In genomic region chr1:180928272-180929230, GRCh38 we compare ENCODE assay signal across 12 cellular contexts. TPM values are rescaled to one million over a fixed set of nuclear protein-coding genes. Genes with fewer than 3 reads are reported as not detected.
DNase-seq lines count a peak whose midpoint lies in the region; ATAC-seq and TF ChIP-seq lines count a peak whose summit lies in the region.
"Had no signal": no experiment of that assay in that cellular context is flagged by ENCODE, and none has a peak within 500 bp of the region (broad histone marks: within the 10 kb centered on the region; RNA-seq: fewer than 3 reads in every experiment).

No MANE protein-coding gene starts in this region.

- H3K4me3 ChIP-seq in SK-N-SH (ENCODE audit: low read depth in 2 of 2, low read length in 1 of 2) (no peak overlapping the region), heart right ventricle (no peak overlapping the region), uterus (no peak overlapping the region), PC-3 (ENCODE audit: low read length) (no peak overlapping the region)
- H3K4me3 ChIP-seq: A549 had no signal

- no peaks in the 10 kb centered on the region for H3K27me3 ChIP-seq in SK-N-SH (ENCODE audit: insufficient read depth)
- no peaks in the 10 kb centered on the region for H3K27me3 ChIP-seq in heart right ventricle
- no peaks in the 10 kb centered on the region for H3K27me3 ChIP-seq in uterus
- no peaks in the 10 kb centered on the region for H3K27me3 ChIP-seq in PC-3 (ENCODE audit: low read length)

- DNase-seq in SK-N-SH (peak; percentile 58), NCI-H510A (lab: John Stamatoyannopoulos, UW) (peak; percentile 76), heart right ventricle (no peak), uterus (no peak), SKM-1 treated with dmso at 0.1 percent for 144 hours (lab: John Stamatoyannopoulos, UW; ENCODE audit: unreplicated experiment) (no peak), PC-3 (no peak)
- no peak for DNase-seq in stimulated activated CD4-positive, alpha-beta T cell treated with anti-CD3 and anti-CD28 coated beads, Interleukin-2, amount 100 ng/mL, for 24 hours
- DNase-seq: activated T-cell treated with anti-CD3 and anti-CD28 coated beads, Interleukin-2, amount 50 U/mL, for 4 hours; stimulated activated CD8-positive, alpha-beta memory T cell treated with anti-CD3 and anti-CD28 coated beads, Interleukin-4, amount 100 ng/mL, for 48 hours had no signal

- ATAC-seq in SK-N-SH treated with all-trans-retinoic acid at 6 μM for 48 hours, result no peak
- peak in 2 of 8 donors; percentile 2 to 6 for ATAC-seq in heart right ventricle
- ATAC-seq in PC-3, result no peak
- ATAC-seq: A549; activated CD4-positive, CD25-positive, alpha-beta regulatory T cell treated with anti-CD3 and anti-CD28 coated beads, Interleukin-2, amount 50 U/mL, for 24 hours; activated T-cell treated with anti-CD3 and anti-CD28 coated beads, Interleukin-2, amount 50 U/mL, for 4 hours had no signal

- peak in 1 of 2 experiments; percentile 4; a peak in 1 of 4 replicates for TF ChIP-seq EP300 in SK-N-SH (IDR thresholded peaks at IDR 0.05; ENCODE audit: borderline replicate concordance in 1 of 2, low read depth in 1 of 2, low read length in 1 of 2)

- CTCF ChIA-PET in SK-N-SH (lab: Yijun Ruan, JAX), result interaction anchor here (1.1 to 4.1 kb wide), 3 partner anchors 16 to 214 kb away, joined by 5 to 27 read pairs (median 7); no protein-coding TSS in a partner anchor
- CTCF ChIA-PET in PC-3 (lab: Charles Lee), result no interaction called here

- H3K4me2 ChIP-seq in SK-N-SH, result no peak overlapping the region
- H3K4me2 ChIP-seq in PC-3 (ENCODE audit: low read length), result no peak overlapping the region
- H3K4me2 ChIP-seq: A549 had no signal

- H3K9me2 ChIP-seq in SK-N-SH, result no peaks in the 10 kb centered on the region
- no peaks in the 10 kb centered on the region for H3K9me2 ChIP-seq in PC-3 (replicated peaks; ENCODE audit: low read length)

- H3K9ac ChIP-seq in SK-N-SH (no peak overlapping the region), PC-3 (ENCODE audit: low read length) (no peak overlapping the region)

- no peaks in the 10 kb centered on the region for H3F3A ChIP-seq in SK-N-SH (replicated peaks; ENCODE audit: insufficient read depth)
- no peaks in the 10 kb centered on the region for H3F3A ChIP-seq in PC-3 (ENCODE audit: low read length, unreplicated experiment)

- H3K36me3 ChIP-seq in SK-N-SH (replicated peaks in 1 of 2; ENCODE audit: control insufficient read depth in 1 of 2, insufficient read depth in 2 of 2, low read length in 1 of 2) (no peaks in the 10 kb centered on the region), heart right ventricle (peaks cover 0 to 10% (median 0%) of the 10 kb centered on the region in 9 donors), uterus (no peaks in the 10 kb centered on the region), PC-3 (ENCODE audit: low read depth, low read length) (no peaks in the 10 kb centered on the region)

- intact Hi-C loops in heart right ventricle (cut with DNase I), result no loop called here
- intact Hi-C loops in uterus (cut with DNase I; ENCODE audit: low total_unique reads), result no loop called here
- intact Hi-C loops in PC-3 (cut with micrococcal nuclease), result no loop called here

- POLR2A ChIA-PET in SK-N-SH (lab: Yijun Ruan, JAX), result interaction anchor here (0.8 to 2.6 kb wide), 7 partner anchors 93 to 1147 kb away, joined by 3 to 11 read pairs (median 4); partner anchors contain the start of gene IER5
- POLR2A ChIA-PET in PC-3 (lab: Charles Lee; ENCODE audit: unreplicated experiment), result no interaction called here

- H2AFZ ChIP-seq in SK-N-SH (ENCODE audit: low read depth) (no peak overlapping the region), PC-3 (ENCODE audit: low read length) (no peak overlapping the region)

- H3K9me3 ChIP-seq in SK-N-SH (no peaks in the 10 kb centered on the region), heart right ventricle (no peaks in the 10 kb centered on the region), uterus (no peaks in the 10 kb centered on the region), PC-3 (ENCODE audit: low read length) (no peaks in the 10 kb centered on the region)
- H3K9me3 ChIP-seq: A549 had no signal

- BruUV-seq in PC-3 (replicated peaks; lab: Mats Ljungman, UMichigan), result no TSS peak

- peaks cover 13 to 82% of the 10 kb centered on the region in 2 experiments; a peak in 3 of 4 replicates for H3K4me1 ChIP-seq in SK-N-SH (ENCODE audit: control insufficient read depth in 1 of 2, insufficient read depth in 2 of 2, low read depth in 1 of 2, low read length in 1 of 2)
- H3K4me1 ChIP-seq in heart right ventricle, result peaks cover 23 to 46% (median 39%) of the 10 kb centered on the region in 9 donors
- H3K4me1 ChIP-seq in uterus, result peaks cover 6 to 18% of the 10 kb centered on the region in 2 donors
- H3K4me1 ChIP-seq in PC-3 (ENCODE audit: insufficient read depth, low read length), result no peaks in the 10 kb centered on the region
- H3K4me1 ChIP-seq: A549 had no signal

- peak overlapping the region in 1 of 2 experiments; percentile 99; a peak in 2 of 4 replicates for H3K27ac ChIP-seq in SK-N-SH (ENCODE audit: low read depth in 2 of 2, low read length in 1 of 2)
- H3K27ac ChIP-seq in heart right ventricle, result peak overlapping the region in 8 of 10 donors; percentile 32 to 83 (median 80)
- peak overlapping the region; percentile 74 for H3K27ac ChIP-seq in uterus
- H3K27ac ChIP-seq in PC-3 (ENCODE audit: low read length), result no peak overlapping the region
- H3K27ac ChIP-seq: A549 had no signal

- no peaks in the 10 kb centered on the region for H3K79me2 ChIP-seq in SK-N-SH (ENCODE audit: insufficient read depth)
- H3K79me2 ChIP-seq in PC-3 (ENCODE audit: low read length), result no peaks in the 10 kb centered on the region

- 76% methylated on average over 13 of the region's 18 CpGs for WGBS in SK-N-SH (ENCODE audit: low lambda C conversion rate)
- 71 to 73% methylated on average over 18 of the region's 18 CpGs for WGBS in heart right ventricle, 2 donors

- no peak for TF ChIP-seq POLR2A in uterus (IDR thresholded peaks at IDR 0.05)

- no peaks in the 10 kb centered on the region for H4K20me1 ChIP-seq in SK-N-SH (ENCODE audit: insufficient read depth)
- no peaks in the 10 kb centered on the region for H4K20me1 ChIP-seq in PC-3 (ENCODE audit: low read length)

- TF ChIP-seq CTCF in SK-N-SH (IDR thresholded peaks at IDR 0.05) (no peak), heart right ventricle (IDR thresholded peaks at IDR 0.05) (no peak), uterus (IDR thresholded peaks at IDR 0.05) (no peak), PC-3 (conservative IDR thresholded peaks at IDR 0.05; ENCODE audit: low read depth, low read length) (no peak)

- TF ChIP-seq RAD21 in SK-N-SH (IDR thresholded peaks at IDR 0.05; ENCODE audit: low read length), result no peak

TF ChIP-seq in SK-N-SH, 30 proteins besides CTCF, POLR2A, EP300 and RAD21:
- TF ChIP-seq TCF12 (IDR thresholded peaks at IDR 0.05), result no peak
- TF ChIP-seq MXI1 (IDR thresholded peaks at IDR 0.05; ENCODE audit: low read depth, low read length), result 0 out of 2 replicates have a peak, but pooled peaks have one; percentile 26

TF ChIP-seq in SK-N-SH treated with all-trans-retinoic acid at 6 μM for 48 hours, 23 proteins besides CTCF, POLR2A, EP300 and RAD21:
- no peak for TF ChIP-seq GLIS3 (CRISPR knock-in tag; IDR thresholded peaks at IDR 0.05)
- TF ChIP-seq ZNF70 (CRISPR knock-in tag; IDR thresholded peaks at IDR 0.05), result no peak
- TF ChIP-seq ESRRG (CRISPR knock-in tag; IDR thresholded peaks at IDR 0.05), result no peak
- TF ChIP-seq, protein P1, sequence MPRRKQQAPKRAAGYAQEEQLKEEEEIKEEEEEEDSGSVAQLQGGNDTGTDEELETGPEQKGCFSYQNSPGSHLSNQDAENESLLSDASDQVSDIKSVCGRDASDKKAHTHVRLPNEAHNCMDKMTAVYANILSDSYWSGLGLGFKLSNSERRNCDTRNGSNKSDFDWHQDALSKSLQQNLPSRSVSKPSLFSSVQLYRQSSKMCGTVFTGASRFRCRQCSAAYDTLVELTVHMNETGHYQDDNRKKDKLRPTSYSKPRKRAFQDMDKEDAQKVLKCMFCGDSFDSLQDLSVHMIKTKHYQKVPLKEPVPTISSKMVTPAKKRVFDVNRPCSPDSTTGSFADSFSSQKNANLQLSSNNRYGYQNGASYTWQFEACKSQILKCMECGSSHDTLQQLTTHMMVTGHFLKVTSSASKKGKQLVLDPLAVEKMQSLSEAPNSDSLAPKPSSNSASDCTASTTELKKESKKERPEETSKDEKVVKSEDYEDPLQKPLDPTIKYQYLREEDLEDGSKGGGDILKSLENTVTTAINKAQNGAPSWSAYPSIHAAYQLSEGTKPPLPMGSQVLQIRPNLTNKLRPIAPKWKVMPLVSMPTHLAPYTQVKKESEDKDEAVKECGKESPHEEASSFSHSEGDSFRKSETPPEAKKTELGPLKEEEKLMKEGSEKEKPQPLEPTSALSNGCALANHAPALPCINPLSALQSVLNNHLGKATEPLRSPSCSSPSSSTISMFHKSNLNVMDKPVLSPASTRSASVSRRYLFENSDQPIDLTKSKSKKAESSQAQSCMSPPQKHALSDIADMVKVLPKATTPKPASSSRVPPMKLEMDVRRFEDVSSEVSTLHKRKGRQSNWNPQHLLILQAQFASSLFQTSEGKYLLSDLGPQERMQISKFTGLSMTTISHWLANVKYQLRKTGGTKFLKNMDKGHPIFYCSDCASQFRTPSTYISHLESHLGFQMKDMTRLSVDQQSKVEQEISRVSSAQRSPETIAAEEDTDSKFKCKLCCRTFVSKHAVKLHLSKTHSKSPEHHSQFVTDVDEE (CRISPR knock-in tag; IDR thresholded peaks at IDR 0.05), result no peak
- no peak for TF ChIP-seq ARNTL (CRISPR knock-in tag; IDR thresholded peaks at IDR 0.05; ENCODE audit: borderline replicate concordance, low read depth)
- TF ChIP-seq ZNF8 (CRISPR knock-in tag; IDR thresholded peaks at IDR 0.05), result no peak
- no peak for TF ChIP-seq TOX (CRISPR knock-in tag; IDR thresholded peaks at IDR 0.05; ENCODE audit: borderline replicate concordance)

RNA-seq across cellular contexts. Expression of gene KIAA1614, which starts 15.9 kb away (rescaled TPM):
- 1.1 and 1.2 TPM in 2 replicates for polyA plus RNA-seq in SK-N-SH (2012; rRNA removed)
- polyA plus RNA-seq in SK-N-SH (2012; cell fraction: cytosol; rRNA removed), result 0.80 and 1.4 TPM in 2 replicates
- 3.0 and 3.7 TPM in 2 replicates for polyA plus RNA-seq in SK-N-SH (2012; cell fraction: nucleus; rRNA removed)
- total RNA-seq in heart right ventricle, result 10 to 100 TPM in 1 of 10 donors, 1 to 10 TPM in 9; 4.7 to 13.6 (median 6.4) TPM
- polyA plus RNA-seq in heart right ventricle, result 1 to 10 TPM; 5.0 to 7.3 TPM
- total RNA-seq in uterus, result 10 to 100 TPM in 2 of 4 donors, 1 to 10 TPM in 2; 1.0 to 17.1 (median 6.6) TPM
- total RNA-seq in PC-3 (2014; rRNA removed), result not detected in 2 replicates

Comparison
In these comparisons a context has a peak if more than half of its experiments do, and no peak if none do; other contexts are left out.
1. DNase-seq: peak in SK-N-SH (single experiment) and NCI-H510A (single experiment); none in heart right ventricle (0 of 2), uterus (0 of 2), stimulated activated CD4-positive, alpha-beta T cell treated with anti-CD3 and anti-CD28 coated beads, Interleukin-2, amount 100 ng/mL, for 24 hours (0 of 2), SKM-1 treated with dmso at 0.1 percent for 144 hours (single experiment) and PC-3 (single experiment).